In genomic region chr16:10949424-10949970, GRCh38 we compare ENCODE assay signal across 8 cellular contexts. TPM values are rescaled to one million over a fixed set of nuclear protein-coding genes. Genes with fewer than 3 reads are reported as not detected.
DNase-seq lines count a peak whose midpoint lies in the region; ATAC-seq and TF ChIP-seq lines count a peak whose summit lies in the region.

No MANE protein-coding gene starts in this region.

- TF ChIP-seq CTCF in DND-41 (IDR thresholded peaks at IDR 0.05; ENCODE audit: borderline replicate concordance, extremely low read depth, low read length, poor library complexity, severe bottlenecking): peak; percentile 46

- H4K20me1 ChIP-seq in DND-41 (ENCODE audit: insufficient read depth, low read length): peaks cover 62% of the 10 kb centered on the region

- peaks cover 83% of the 10 kb centered on the region for H3K79me2 ChIP-seq in DND-41 (ENCODE audit: insufficient read depth, low read length)

- H3K9ac ChIP-seq in DND-41 (ENCODE audit: low read depth, low read length): no peak overlapping the region

- H2AFZ ChIP-seq in DND-41 (ENCODE audit: low read depth, low read length): no peak overlapping the region

- DNase-seq in DND-41: peak; percentile 77
- peak; percentile 26 for DNase-seq in T follicular helper cell (ENCODE audit: low read depth)
- DNase-seq in cerebellum (ENCODE audit: low spot score): no peak
- no peak for DNase-seq in stimulated activated CD8-positive, alpha-beta memory T cell treated with anti-CD3 and anti-CD28 coated beads, Interleukin-4, amount 100 ng/mL, for 48 hours
- no peak for DNase-seq in midbrain (lab: John Stamatoyannopoulos, UW)

- ATAC-seq in DND-41 (ENCODE audit: insufficient read depth, low read depth): peak; percentile 83
- ATAC-seq in GM19452 (IDR thresholded peaks at IDR 0.05; ENCODE audit: unreplicated experiment): peak; percentile 65
- peak; percentile 84 for ATAC-seq in HG03354 (IDR thresholded peaks at IDR 0.05; ENCODE audit: poor library complexity, severe bottlenecking, unreplicated experiment)
- ATAC-seq in esophagus mucosa: peak; percentile 58

- H3K4me3 ChIP-seq in DND-41 (ENCODE audit: low read depth in 1 of 2, low read length in 2 of 2): no peak overlapping the region

- H3K27ac ChIP-seq in DND-41 (ENCODE audit: low read length): peak overlapping the region; percentile 27

- no peaks in the 10 kb centered on the region; the same call in 1 of the 2 replicates for H3K36me3 ChIP-seq in DND-41 (ENCODE audit: insufficient read depth, low read length)

- no peaks in the 10 kb centered on the region for H3K9me3 ChIP-seq in DND-41 (ENCODE audit: insufficient read depth, low read length, severe bottlenecking)

- peaks cover 48% of the 10 kb centered on the region for H3K4me1 ChIP-seq in DND-41 (ENCODE audit: insufficient read depth, low read length)

- H3K27me3 ChIP-seq in DND-41 (ENCODE audit: insufficient read depth, low read length, poor library complexity): no peaks in the 10 kb centered on the region

- H3K4me2 ChIP-seq in DND-41 (ENCODE audit: insufficient read depth, low read length): peak overlapping the region; percentile 45; the same call in 1 of the 2 replicates

RNA-seq across cellular contexts. Expression of gene CLEC16A, which starts 5.1 kb away (rescaled TPM):
- total RNA-seq in esophagus mucosa (17.7 TPM), cerebellum (28.8 TPM)

RNA-seq across cellular contexts. Expression of gene DEXI, which starts 7.2 kb away (rescaled TPM):
- total RNA-seq in esophagus mucosa (14.5 TPM), cerebellum (18.6 TPM)

Comparison
In these comparisons a context has a peak if more than half of its experiments do, and no peak if none do; other contexts are left out.
1. DNase-seq: peak in DND-41 (single experiment) and T follicular helper cell (single experiment); none in cerebellum (single experiment), stimulated activated CD8-positive, alpha-beta memory T cell treated with anti-CD3 and anti-CD28 coated beads, Interleukin-4, amount 100 ng/mL, for 48 hours (single experiment) and midbrain (single experiment).
2. Peak in every context shown above with its lines, with median percentiles within 50 percentile points of each other: ATAC-seq.